In the genomic region with DNA sequence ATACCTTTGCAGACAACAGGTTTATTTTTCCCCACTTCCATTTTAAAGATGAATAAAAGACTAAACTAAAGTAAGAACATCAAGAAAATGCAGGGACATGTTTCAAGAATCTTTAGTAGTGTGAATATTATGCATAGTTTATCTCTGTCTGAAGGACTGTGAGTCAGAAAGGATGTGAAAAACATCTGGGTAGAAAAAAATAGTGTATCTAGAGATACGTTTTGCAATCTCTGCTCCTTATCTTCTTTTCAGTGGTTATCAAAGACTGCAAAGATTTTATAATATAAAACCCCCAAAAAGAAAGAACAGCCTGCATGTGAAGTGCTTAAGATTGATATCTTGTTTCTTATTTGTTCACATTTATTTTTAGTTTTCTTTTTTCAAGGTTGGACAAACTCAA, we compare ENCODE assay signal across 15 cellular contexts.
A peak's percentile ranks its signal among the peaks of the same experiment; 100 is the strongest.
DNase-seq lines count a peak whose midpoint lies in the region; ATAC-seq and TF ChIP-seq lines count a peak whose summit lies in the region.
"Had no signal": no experiment of that assay in that cellular context is flagged by ENCODE, and none has a peak within 500 bp of the region (broad histone marks: within the 10 kb centered on the region; RNA-seq: fewer than 3 reads in every experiment).

No MANE protein-coding gene starts in this region.

- H3K27ac ChIP-seq in CD8-positive, alpha-beta memory T cell (ENCODE audit: low read depth, low read length), result no peak overlapping the region
- no peak overlapping the region for H3K27ac ChIP-seq in A673 (ENCODE audit: low read depth, low read length, poor library complexity, severe bottlenecking)

- H3K4me1 ChIP-seq in CD8-positive, alpha-beta memory T cell (ENCODE audit: insufficient read depth, low read length), result peaks cover 10% of the 10 kb centered on the region
- peaks cover 4% of the 10 kb centered on the region for H3K4me1 ChIP-seq in A673 (ENCODE audit: insufficient read depth, low read length, poor library complexity, severe bottlenecking)

- DNase-seq in A172 (ENCODE audit: low spot score), result peak; percentile 22
- DNase-seq in CD8-positive, alpha-beta memory T cell, result no peak
- DNase-seq in fibroblast of pulmonary artery (ENCODE audit: low read depth), result peak; percentile 44
- no peak for DNase-seq in retina
- no peak for DNase-seq in NCI-H2196 treated with DMSO at 0.1 percent for 48 hours (lab: John Stamatoyannopoulos, UW; ENCODE audit: unreplicated experiment)
- DNase-seq in A673 (ENCODE audit: low spot score), result no peak
- DNase-seq: activated CD4-positive, alpha-beta T cell treated with anti-CD3 and anti-CD28 coated beads for 1 hour; activated naive CD4-positive, alpha-beta T cell treated with Interleukin-2 at 50 U/mL for 16 hours; glutamatergic neuron; KG1; NCI-H2029 treated with DMSO at 0.1 percent for 48 hours; nucleus accumbens had no signal

- H3K36me3 Mint-ChIP-seq in CD8-positive, alpha-beta memory T cell, result no peaks in the 10 kb centered on the region
- H3K36me3 Mint-ChIP-seq in activated T-helper 17 cell treated with anti-CD3 and anti-CD28 coated beads, Interleukin-2, amount 50 U/mL, for 72 hours (ENCODE audit: low read depth), result no peaks in the 10 kb centered on the region

- no peaks in the 10 kb centered on the region for H3K9me3 Mint-ChIP-seq in CD8-positive, alpha-beta memory T cell
- no peaks in the 10 kb centered on the region for H3K9me3 Mint-ChIP-seq in activated T-helper 17 cell treated with anti-CD3 and anti-CD28 coated beads, Interleukin-2, amount 50 U/mL, for 72 hours

- CTCF ChIA-PET in CD8-positive, alpha-beta memory T cell (lab: Charles Lee), result no interaction called here
- CTCF ChIA-PET in A673 (lab: Charles Lee), result no interaction called here

- peak; percentile 17 for ATAC-seq in activated T-helper 17 cell treated with anti-CD3 and anti-CD28 coated beads, Interleukin-2, amount 50 U/mL, for 72 hours (replicated peaks)
- no peak for ATAC-seq in HG03025 (IDR thresholded peaks at IDR 0.05; ENCODE audit: low FRiP score, unreplicated experiment)
- ATAC-seq: left lobe of liver had no signal

- no peaks in the 10 kb centered on the region for H3K27me3 Mint-ChIP-seq in CD8-positive, alpha-beta memory T cell
- no peaks in the 10 kb centered on the region for H3K27me3 Mint-ChIP-seq in activated T-helper 17 cell treated with anti-CD3 and anti-CD28 coated beads, Interleukin-2, amount 50 U/mL, for 72 hours

- no peak overlapping the region for H3K4me3 ChIP-seq in CD8-positive, alpha-beta memory T cell (ENCODE audit: low read length)
- H3K4me3 ChIP-seq in fibroblast of pulmonary artery (replicated peaks; ENCODE audit: low read depth, low read length) (no peak overlapping the region), A673 (ENCODE audit: low read depth, low read length, poor library complexity, severe bottlenecking) (no peak overlapping the region)

- H3K36me3 ChIP-seq in CD8-positive, alpha-beta memory T cell (ENCODE audit: insufficient read depth, low read length), result no peaks in the 10 kb centered on the region
- H3K36me3 ChIP-seq in A673 (ENCODE audit: insufficient read depth, low read length, poor library complexity, severe bottlenecking), result no peaks in the 10 kb centered on the region

- H3K4me1 Mint-ChIP-seq in CD8-positive, alpha-beta memory T cell, result peaks cover 16 to 37% (median 25%) of the 10 kb centered on the region in 3 donors
- H3K4me1 Mint-ChIP-seq in activated T-helper 17 cell treated with anti-CD3 and anti-CD28 coated beads, Interleukin-2, amount 50 U/mL, for 72 hours, result peaks cover 29% of the 10 kb centered on the region

- no peaks in the 10 kb centered on the region for H3K9me3 ChIP-seq in CD8-positive, alpha-beta memory T cell (ENCODE audit: low read length)
- H3K9me3 ChIP-seq in A673 (ENCODE audit: low read depth, low read length, poor library complexity, severe bottlenecking), result no peaks in the 10 kb centered on the region

- peak overlapping the region in 5 of 8 donors; percentile 27 to 81 (median 40) for H3K27ac Mint-ChIP-seq in CD8-positive, alpha-beta memory T cell
- peak overlapping the region; percentile 58 for H3K27ac Mint-ChIP-seq in activated T-helper 17 cell treated with anti-CD3 and anti-CD28 coated beads, Interleukin-2, amount 50 U/mL, for 72 hours

- POLR2A ChIA-PET in CD8-positive, alpha-beta memory T cell (lab: Charles Lee), result no interaction called here
- POLR2A ChIA-PET in A673 (lab: Charles Lee; ENCODE audit: low non-redundant PET), result interaction anchor here (0.6 kb wide), 1 partner anchor 111 kb away, joined by 3 read pairs; no protein-coding TSS in a partner anchor

- H3K4me3 Mint-ChIP-seq in CD8-positive, alpha-beta memory T cell, result peak overlapping the region in 3 of 7 donors; percentile 68 to 78 (median 74)
- H3K4me3 Mint-ChIP-seq in activated T-helper 17 cell treated with anti-CD3 and anti-CD28 coated beads, Interleukin-2, amount 50 U/mL, for 72 hours, result peak overlapping the region; percentile 33

- no peaks in the 10 kb centered on the region for H3K27me3 ChIP-seq in CD8-positive, alpha-beta memory T cell (ENCODE audit: insufficient read depth, low read length, poor library complexity, severe bottlenecking)
- no peaks in the 10 kb centered on the region for H3K27me3 ChIP-seq in A673 (replicated peaks; ENCODE audit: insufficient read depth, low read depth, low read length, poor library complexity)

- intact Hi-C loops in A673 (cut with micrococcal nuclease; ENCODE audit: unreplicated experiment), result no loop called here

- TF ChIP-seq CTCF in fibroblast of pulmonary artery (IDR thresholded peaks at IDR 0.05; ENCODE audit: low read length, missing control alignments) (no peak), A673 (conservative IDR thresholded peaks at IDR 0.05; ENCODE audit: low read depth, low read length) (no peak)

- BruUV-seq in A673 (replicated peaks; lab: Mats Ljungman, UMichigan), result no TSS peak

Comparison
In these comparisons a context has a peak if more than half of its experiments do, and no peak if none do; other contexts are left out.
1. DNase-seq: peak in A172 (single experiment) and fibroblast of pulmonary artery (single experiment); none in CD8-positive, alpha-beta memory T cell (0 of 5), retina (single experiment), NCI-H2196 treated with DMSO at 0.1 percent for 48 hours (single experiment) and A673 (single experiment).